8 cellular contexts compared by ENCODE assay signal in genomic region chr9:105557804-105558610, GRCh38. TPM values are rescaled to one million over a fixed set of nuclear protein-coding genes. Genes with fewer than 3 reads are reported as not detected.
A peak's percentile ranks its signal among the peaks of the same experiment; 100 is the strongest.
DNase-seq lines count a peak whose midpoint lies in the region; ATAC-seq, FAIRE-seq and TF ChIP-seq lines count a peak whose summit lies in the region.

Gene FKTN (plus strand): TSS chr9:105558131. CDS start chr9:105575033, 16,902 bp downstream.

- peak; percentile 97 for ATAC-seq in GM18907 (IDR thresholded peaks at IDR 0.05; ENCODE audit: unreplicated experiment)
- peak; percentile 96 for ATAC-seq in HG03139 (IDR thresholded peaks at IDR 0.05; ENCODE audit: unreplicated experiment)
- ATAC-seq in central memory CD8-positive, alpha-beta T cell (replicated peaks; ENCODE audit: extremely low read depth, poor library complexity, severe bottlenecking) = peak; percentile 92

- H3K4me1 ChIP-seq in kidney (ENCODE audit: control insufficient read depth in 1 of 2, insufficient read depth in 1 of 2, low read depth in 1 of 2, low read length in 2 of 2) = peaks cover 3 to 4% of the 10 kb centered on the region in 2 donors

- H3K9me3 ChIP-seq in kidney (ENCODE audit: control insufficient read depth in 1 of 2, low read length in 2 of 2) = peaks cover 0 to 3% of the 10 kb centered on the region in 2 donors

- no peak for TF ChIP-seq CTCF in AG09309 (IDR thresholded peaks at IDR 0.05; ENCODE audit: control insufficient read depth, insufficient read depth, low read depth, low read length, missing control alignments)
- TF ChIP-seq CTCF in kidney (IDR thresholded peaks at IDR 0.05; ENCODE audit: borderline replicate concordance, extremely low read depth, insufficient read depth) = no peak

- peak within 1 kb of the TSS; percentile 91 for H3K27ac Mint-ChIP-seq in central memory CD8-positive, alpha-beta T cell (ENCODE audit: low read depth)

- H3K4me3 ChIP-seq in AG09309 (ENCODE audit: control insufficient read depth, low read depth, low read length) = peak within 1 kb of the TSS; percentile 89
- H3K4me3 ChIP-seq in kidney (ENCODE audit: low read length in 2 of 2) = peak within 1 kb of the TSS; percentile 95 to 98

- no peaks in the 10 kb centered on the region for H3K27me3 Mint-ChIP-seq in central memory CD8-positive, alpha-beta T cell

- peak within 1 kb of the TSS; percentile 35 to 84 for H3K9ac ChIP-seq in kidney (ENCODE audit: low read length in 2 of 2)

- peaks cover 9% of the 10 kb centered on the region for H3K36me3 Mint-ChIP-seq in central memory CD8-positive, alpha-beta T cell (ENCODE audit: insufficient read depth)

- H3K27ac ChIP-seq in kidney (ENCODE audit: low read depth in 2 of 2, low read length in 2 of 2) = peak within 1 kb of the TSS in 1 of 2 donors; percentile 67

- intact Hi-C loops in kidney (cut with DNase I) = no loop called here

- H3K4me3 Mint-ChIP-seq in central memory CD8-positive, alpha-beta T cell = peak within 1 kb of the TSS; percentile 91

- H3K9me3 Mint-ChIP-seq in central memory CD8-positive, alpha-beta T cell = no peaks in the 10 kb centered on the region

- no peak for FAIRE-seq in kidney (lab: Jason Lieb, UNC)

- peak; percentile 28 for DNase-seq in AG09309 (ENCODE audit: low read depth)
- DNase-seq in NCI-H345 (lab: John Stamatoyannopoulos, UW) = peak; percentile 91
- DNase-seq in activated CD4-positive, CD25-positive, alpha-beta regulatory T cell treated with anti-CD3 and anti-CD28 coated beads, Interleukin-2, amount 50 U/mL, for 16 hours (ENCODE audit: low read depth, low spot score) = peak; percentile 59
- DNase-seq in central memory CD8-positive, alpha-beta T cell (ENCODE audit: low spot score in 2 of 2) = peak; percentile 56 to 64
- peak; percentile 93 for DNase-seq in kidney
- DNase-seq in stimulated activated CD4-positive, alpha-beta T cell treated with anti-CD3 and anti-CD28 coated beads, Interleukin-15, amount 100 ng/mL, for 24 hours = peak; percentile 90

- H3K4me1 Mint-ChIP-seq in central memory CD8-positive, alpha-beta T cell = peaks cover 14% of the 10 kb centered on the region

- no peaks in the 10 kb centered on the region for H3K36me3 ChIP-seq in kidney (ENCODE audit: control insufficient read depth in 1 of 2, insufficient read depth in 2 of 2, low read length in 2 of 2)

RNA-seq across cellular contexts. Expression of gene FKTN, which starts in this region (rescaled TPM):
- total RNA-seq in kidney = 21.4 TPM
- 5.9 TPM for polyA plus RNA-seq in kidney (ENCODE audit: insufficient read depth, low read depth, low replicate concordance)

Comparison
In these comparisons a context has a peak if more than half of its experiments do, and no peak if none do; other contexts are left out.
1. DNase-seq: peak in every context shown above with its lines; median percentile 93 in kidney; 91 in NCI-H345; 90 in stimulated activated CD4-positive, alpha-beta T cell treated with anti-CD3 and anti-CD28 coated beads, Interleukin-15, amount 100 ng/mL, for 24 hours; 60 in central memory CD8-positive, alpha-beta T cell; 59 in activated CD4-positive, CD25-positive, alpha-beta regulatory T cell treated with anti-CD3 and anti-CD28 coated beads, Interleukin-2, amount 50 U/mL, for 16 hours; 28 in AG09309.